Comparison of ENCODE assay signal across 17 cellular contexts in the genomic region with DNA sequence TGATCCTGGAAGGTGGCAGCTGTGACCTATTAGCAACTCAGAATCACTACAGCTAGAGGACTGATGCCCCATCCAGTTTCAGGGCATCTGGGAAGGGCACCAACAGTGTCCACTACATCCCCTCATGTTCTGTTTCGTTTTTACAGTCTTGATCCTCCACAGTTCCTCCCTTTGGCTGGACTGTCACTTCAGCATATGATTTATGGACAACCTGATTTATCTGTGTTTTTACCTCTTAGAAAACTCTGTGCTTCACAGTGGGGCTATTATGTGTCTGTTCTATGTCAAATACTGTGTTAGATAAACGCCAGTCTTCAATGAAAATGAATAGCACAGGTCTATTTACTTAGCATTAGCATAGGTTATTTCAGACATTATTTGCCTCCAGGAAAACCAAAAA.
"Had no signal": no experiment of that assay in that cellular context is flagged by ENCODE, and none has a peak within 500 bp of the region (broad histone marks: within the 10 kb centered on the region; RNA-seq: fewer than 3 reads in every experiment).

No MANE protein-coding gene starts in this region.

- H3K4me3 ChIP-seq: breast epithelium, coronary artery, left lung, tibial artery, uterus had no signal

- H3K27ac ChIP-seq: breast epithelium, coronary artery, left lung, tibial artery had no signal

- ATAC-seq: activated CD4-positive, CD25-positive, alpha-beta regulatory T cell treated with anti-CD3 and anti-CD28 coated beads, Interleukin-2, amount 50 U/mL, for 24 hours; activated CD8-positive, alpha-beta T cell treated with anti-CD3 and anti-CD28 coated beads, Interleukin-2, amount 10 ng/mL, durations not matched to agents 7 days and 5 days; left lung had no signal

- H3K36me3 ChIP-seq: breast epithelium, left lung, tibial artery, uterus had no signal

- H3K27me3 ChIP-seq: left lung, tibial artery, uterus had no signal

- DNase-seq: activated CD4-positive, alpha-beta T cell treated with anti-CD3 and anti-CD28 coated beads, Interleukin-2, amount 10 ng/mL, durations not matched to agents 7 days and 5 days; activated CD8-positive, alpha-beta T cell treated with anti-CD3 and anti-CD28 coated beads, Interleukin-2, amount 10 ng/mL, durations not matched to agents 7 days and 5 days; activated naive CD4-positive, alpha-beta T cell treated with anti-CD3 and anti-CD28 coated beads, Interleukin-2, amount 10 ng/mL, durations not matched to agents 7 days and 5 days; activated T-cell treated with anti-CD3 and anti-CD28 coated beads, Interleukin-2, amount 50 U/mL, for 24 hours; erythroblast; foreskin melanocyte; left lung; midbrain; posterior cingulate gyrus; stimulated activated CD8-positive, alpha-beta memory T cell treated with anti-CD3 and anti-CD28 coated beads, Interleukin-4, amount 100 ng/mL, for 48 hours; stimulated activated naive CD4-positive, alpha-beta T cell; T-helper 9 cell; tibial artery; uterus had no signal

- H3K4me1 ChIP-seq: breast epithelium, left lung, tibial artery, uterus had no signal

- H3K9me3 ChIP-seq: breast epithelium, left lung, tibial artery, uterus had no signal
